Comparison of ENCODE assay signal across 8 cellular contexts in genomic region chr10:102396251-102396650, GRCh38. TPM values are rescaled to one million over a fixed set of nuclear protein-coding genes. Genes with fewer than 3 reads are reported as not detected.
DNase-seq lines count a peak whose midpoint lies in the region; ATAC-seq and TF ChIP-seq lines count a peak whose summit lies in the region.

No MANE protein-coding gene starts in this region.

- TF ChIP-seq CTCF in brain (conservative IDR thresholded peaks at IDR 0.05) = no peak
- TF ChIP-seq CTCF in uterus (IDR thresholded peaks at IDR 0.05) = no peak

- H3K36me3 Mint-ChIP-seq in activated naive CD4-positive, alpha-beta T cell treated with anti-CD3 and anti-CD28 coated beads, Interleukin-2, amount 10 ng/mL, durations not matched to agents 7 days and 5 days = peaks cover 39% of the 10 kb centered on the region
- peaks cover 4% of the 10 kb centered on the region for H3K36me3 Mint-ChIP-seq in brain

- intact Hi-C loops in uterus (cut with DNase I; ENCODE audit: low total_unique reads) = no loop called here

- H3K27ac Mint-ChIP-seq in activated naive CD4-positive, alpha-beta T cell treated with anti-CD3 and anti-CD28 coated beads, Interleukin-2, amount 10 ng/mL, durations not matched to agents 7 days and 5 days = peak overlapping the region; percentile 96
- peak overlapping the region in 2 of 5 experiments; percentile 38 to 54 for H3K27ac Mint-ChIP-seq in brain

- peak overlapping the region; percentile 79 for H3K4me3 Mint-ChIP-seq in activated naive CD4-positive, alpha-beta T cell treated with anti-CD3 and anti-CD28 coated beads, Interleukin-2, amount 10 ng/mL, durations not matched to agents 7 days and 5 days
- H3K4me3 Mint-ChIP-seq in brain = peak overlapping the region; percentile 87 to 95 (median 90)

- peaks cover 21% of the 10 kb centered on the region for H3K36me3 ChIP-seq in mesodermal cell (ENCODE audit: control insufficient read depth, insufficient read depth, low read length)
- no peaks in the 10 kb centered on the region for H3K36me3 ChIP-seq in uterus

- CTCF ChIA-PET in activated naive CD4-positive, alpha-beta T cell treated with anti-CD3 and anti-CD28 coated beads, Interleukin-2, amount 10 ng/mL, durations not matched to agents 7 days and 5 days (lab: Charles Lee) = interaction anchor here (1.2 to 13.7 kb wide), 4 partner anchors 24 to 188 kb away, joined by 3 to 174 read pairs (median 4); partner anchors contain the start of genes ELOVL3 and FBXL15

- WGBS in mesodermal cell (ENCODE audit: insufficient coverage in 2 of 2), 2 experiments = 73% methylated on average over 2 of the region's 4 CpGs; no CpG with 5 or more reads in 1 of the 2 experiments

- H3K27me3 ChIP-seq in uterus = no peaks in the 10 kb centered on the region

- no peaks in the 10 kb centered on the region for H3K9me3 ChIP-seq in mesodermal cell (ENCODE audit: control insufficient read depth, low read length)
- H3K9me3 ChIP-seq in uterus = no peaks in the 10 kb centered on the region

- no peaks in the 10 kb centered on the region for H3K9me3 Mint-ChIP-seq in activated naive CD4-positive, alpha-beta T cell treated with anti-CD3 and anti-CD28 coated beads, Interleukin-2, amount 10 ng/mL, durations not matched to agents 7 days and 5 days
- H3K9me3 Mint-ChIP-seq in brain = no peaks in the 10 kb centered on the region

- H3K4me1 ChIP-seq in mesodermal cell (ENCODE audit: control insufficient read depth, insufficient read depth, low read length, poor library complexity, severe bottlenecking) = peaks cover 13% of the 10 kb centered on the region
- H3K4me1 ChIP-seq in uterus = peaks cover 0 to 18% of the 10 kb centered on the region in 2 donors

- H3K4me3 ChIP-seq in mesodermal cell (ENCODE audit: extremely low read depth, insufficient read depth, low read length, poor library complexity, severe bottlenecking) = peak overlapping the region; percentile 71
- peak overlapping the region; percentile 58 to 85 for H3K4me3 ChIP-seq in uterus

- peaks cover 48% of the 10 kb centered on the region for H3K4me1 Mint-ChIP-seq in activated naive CD4-positive, alpha-beta T cell treated with anti-CD3 and anti-CD28 coated beads, Interleukin-2, amount 10 ng/mL, durations not matched to agents 7 days and 5 days
- peaks cover 30% of the 10 kb centered on the region for H3K4me1 Mint-ChIP-seq in brain

- no peak for DNase-seq in activated naive CD4-positive, alpha-beta T cell treated with anti-CD3 and anti-CD28 coated beads, Interleukin-2, amount 10 ng/mL, durations not matched to agents 7 days and 5 days
- DNase-seq in activated naive CD4-positive, alpha-beta T cell treated with anti-CD3 and anti-CD28 coated beads, Interleukin-2, amount 50 U/mL, for 16 hours = no peak
- no peak for DNase-seq in uterus
- DNase-seq in iPS-NIHi7 (ENCODE audit: extremely low spot score) = no peak

- ATAC-seq in HG02798 (IDR thresholded peaks at IDR 0.05; ENCODE audit: poor library complexity, unreplicated experiment) (no peak), HG02759 (IDR thresholded peaks at IDR 0.05; ENCODE audit: unreplicated experiment) (no peak)

- H3K27ac ChIP-seq in mesodermal cell (ENCODE audit: low read depth, low read length, severe bottlenecking) (no peak overlapping the region), uterus (peak overlapping the region; percentile 97 to 98)

- H3K27me3 Mint-ChIP-seq in activated naive CD4-positive, alpha-beta T cell treated with anti-CD3 and anti-CD28 coated beads, Interleukin-2, amount 10 ng/mL, durations not matched to agents 7 days and 5 days = no peaks in the 10 kb centered on the region
- peaks cover 18% of the 10 kb centered on the region for H3K27me3 Mint-ChIP-seq in brain

- TF ChIP-seq POLR2A in uterus (IDR thresholded peaks at IDR 0.05) = no peak

RNA-seq across cellular contexts. Expression of gene NFKB2, which starts 0.7 kb away (rescaled TPM):
- polyA plus RNA-seq in brain (ENCODE audit: insufficient read depth, low read depth, low replicate concordance) = 6.8 TPM
- 31.4 TPM for polyA plus RNA-seq in mesodermal cell (2013, experiment 1 of 2)
- 26.3 TPM for polyA plus RNA-seq in mesodermal cell (2013, experiment 2 of 2)
- 10 to 100 TPM in 2 of 4 donors, 1 to 10 TPM in 2; 6.4 to 61.7 (median 10.7) TPM for total RNA-seq in uterus

RNA-seq across cellular contexts. Expression of gene PSD, which starts 22.3 kb away (rescaled TPM):
- 104 TPM for polyA plus RNA-seq in brain (ENCODE audit: insufficient read depth, low read depth, low replicate concordance)
- 6.6 TPM for polyA plus RNA-seq in mesodermal cell (2013, experiment 1 of 2)
- 5.9 TPM for polyA plus RNA-seq in mesodermal cell (2013, experiment 2 of 2)
- 100 to 1,000 TPM in 1 of 4 donors, 10 to 100 TPM in 2, not detected in 1; 31.3 to 114 (median 37.3) TPM for total RNA-seq in uterus

RNA-seq across cellular contexts. Expression of gene FBXL15, which starts 24.4 kb away (rescaled TPM):
- 25.6 TPM for polyA plus RNA-seq in brain (ENCODE audit: insufficient read depth, low read depth, low replicate concordance)
- 9.8 TPM for polyA plus RNA-seq in mesodermal cell (2013, experiment 1 of 2)
- polyA plus RNA-seq in mesodermal cell (2013, experiment 2 of 2) = 7.5 TPM
- total RNA-seq in uterus = 10 to 100 TPM in 3 of 4 donors, 1 to 10 TPM in 1; 6.8 to 40.0 (median 16.7) TPM

RNA-seq across cellular contexts. Expression of gene CUEDC2, which starts 36.1 kb away (rescaled TPM):
- 213 TPM for polyA plus RNA-seq in brain (ENCODE audit: insufficient read depth, low read depth, low replicate concordance)
- polyA plus RNA-seq in mesodermal cell (2013, experiment 1 of 2) = 90.8 TPM
- 74.4 TPM for polyA plus RNA-seq in mesodermal cell (2013, experiment 2 of 2)
- total RNA-seq in uterus = 10 to 100 TPM; 26.2 to 51.6 (median 35.6) TPM

RNA-seq across cellular contexts. Expression of gene C10orf95, which starts 55.1 kb away (rescaled TPM):
- 0.53 TPM for polyA plus RNA-seq in brain (ENCODE audit: insufficient read depth, low read depth, low replicate concordance)
- not detected for polyA plus RNA-seq in mesodermal cell (2013, experiment 1 of 2)
- polyA plus RNA-seq in mesodermal cell (2013, experiment 2 of 2) = not detected
- total RNA-seq in uterus = under 1 TPM in 1 of 4 donors, not detected in 3; 0.21 TPM
